12 cellular contexts compared by ENCODE assay signal in the genomic region with DNA sequence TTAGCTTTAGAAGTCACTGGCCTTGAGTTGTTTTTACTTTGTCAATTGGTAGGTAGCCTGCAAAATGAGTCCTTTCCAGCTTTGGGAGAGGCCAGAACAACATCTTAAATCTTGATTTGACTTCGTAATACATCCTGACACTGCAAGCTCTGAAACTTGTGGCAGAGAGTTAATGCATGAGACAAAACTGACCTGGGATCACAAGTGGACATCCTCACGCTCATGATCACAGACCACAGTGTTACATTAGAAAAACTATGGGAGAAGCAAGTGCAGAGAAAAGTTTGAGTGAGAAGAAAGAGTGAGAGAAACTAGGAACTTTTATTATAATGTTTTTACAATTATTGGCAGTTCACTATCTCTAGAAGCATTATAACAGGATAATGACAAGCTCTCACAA.
DNase-seq lines count a peak whose midpoint lies in the region; ATAC-seq, FAIRE-seq and TF ChIP-seq lines count a peak whose summit lies in the region.
"Had no signal": no experiment of that assay in that cellular context is flagged by ENCODE, and none has a peak within 500 bp of the region (broad histone marks: within the 10 kb centered on the region; RNA-seq: fewer than 3 reads in every experiment).

No MANE protein-coding gene starts in this region.

- H3K27ac ChIP-seq in 22Rv1 (peak overlapping the region; percentile 79), heart right ventricle (peak overlapping the region in 9 of 10 donors; percentile 4 to 78 (median 40))
- H3K27ac ChIP-seq: spleen had no signal

- ATAC-seq in heart right ventricle, result peak in 2 of 8 donors; percentile 38 to 48
- ATAC-seq in HG03196 (IDR thresholded peaks at IDR 0.05; ENCODE audit: unreplicated experiment), result no peak

- FAIRE-seq in HTR-8/SVneo (lab: Jason Lieb, UNC), result no peak

- H3K9me3 ChIP-seq in heart right ventricle, result peaks cover 0 to 11% (median 0%) of the 10 kb centered on the region in 11 donors
- H3K9me3 ChIP-seq: spleen had no signal

- DNase-seq in amniotic epithelial cell (ENCODE audit: low read depth) (peak; percentile 24), heart right ventricle (no peak), pons (ENCODE audit: low spot score) (peak; percentile 76), HTR-8/SVneo (ENCODE audit: insufficient read length, low spot score) (no peak), erythroblast (lab: John Stamatoyannopoulos, UW) (no peak)
- DNase-seq in stimulated activated naive CD4-positive, alpha-beta T cell (lab: John Stamatoyannopoulos, UW), result no peak
- DNase-seq: activated CD4-positive, CD25-positive, alpha-beta regulatory T cell; activated effector memory CD4-positive, alpha-beta T cell treated with anti-CD3 and anti-CD28 coated beads, Interleukin-2, amount 50 U/mL, for 16 hours; NCI-H187; spleen had no signal

- peaks cover 0 to 33% (median 14%) of the 10 kb centered on the region in 9 donors for H3K4me1 ChIP-seq in heart right ventricle
- H3K4me1 ChIP-seq: spleen had no signal

- H3K27me3 ChIP-seq in heart right ventricle, result no peaks in the 10 kb centered on the region
- H3K27me3 ChIP-seq: spleen had no signal

- TF ChIP-seq CTCF in 22Rv1 (IDR thresholded peaks at IDR 0.05), result no peak
- no peak for TF ChIP-seq CTCF in heart right ventricle (IDR thresholded peaks at IDR 0.05)

- peak overlapping the region in 6 of 10 donors; percentile 12 to 46 (median 32) for H3K4me3 ChIP-seq in heart right ventricle
- H3K4me3 ChIP-seq: spleen had no signal

- no peak for TF ChIP-seq POLR2A in erythroblast (IDR thresholded peaks at IDR 0.05; ENCODE audit: low read length)

- WGBS in heart right ventricle, 2 donors, result 45 to 60% methylated on average over 2 of the region's 2 CpGs

- no peaks in the 10 kb centered on the region for H3K36me3 ChIP-seq in heart right ventricle
- H3K36me3 ChIP-seq: spleen had no signal

- intact Hi-C loops in heart right ventricle (cut with DNase I), result no loop called here

Comparison
In these comparisons a context has a peak if more than half of its experiments do, and no peak if none do; other contexts are left out.
1. DNase-seq: peak in amniotic epithelial cell (single experiment) and pons (single experiment); none in heart right ventricle (0 of 2), HTR-8/SVneo (single experiment), stimulated activated naive CD4-positive, alpha-beta T cell (0 of 6) and erythroblast (0 of 2).